25 cellular contexts compared by ENCODE assay signal in the genomic region with DNA sequence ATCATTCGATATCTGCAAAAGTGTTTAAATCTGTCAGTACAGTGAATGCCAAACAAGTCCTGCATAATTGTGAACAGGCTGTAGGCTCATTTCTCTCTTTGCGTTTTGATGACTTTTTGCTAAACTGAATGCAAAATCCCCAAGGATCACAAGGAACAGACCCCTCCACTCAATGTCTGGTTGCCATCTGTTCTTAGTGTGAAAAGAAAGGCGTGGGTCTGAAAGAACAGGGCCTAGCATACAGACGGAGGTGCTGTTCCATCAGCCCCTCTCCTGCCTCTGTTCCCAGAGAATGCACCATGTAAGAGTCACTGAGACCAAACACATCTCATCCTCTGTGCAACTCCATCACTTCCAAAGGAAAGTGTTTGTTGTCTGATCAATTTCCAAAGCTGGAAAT. TPM values are rescaled to one million over a fixed set of nuclear protein-coding genes. Genes with fewer than 3 reads are reported as not detected.
DNase-seq lines count a peak whose midpoint lies in the region; ATAC-seq and TF ChIP-seq lines count a peak whose summit lies in the region.
"Had no signal": no experiment of that assay in that cellular context is flagged by ENCODE, and none has a peak within 500 bp of the region (broad histone marks: within the 10 kb centered on the region; RNA-seq: fewer than 3 reads in every experiment).

No MANE protein-coding gene starts in this region.

- H3F3A ChIP-seq in GM23338 (replicated peaks; ENCODE audit: low read depth): 0 out of 2 replicates have a peak, but pooled peaks cover 3% of the 10 kb centered on the region

- TF ChIP-seq CTCF in GM23338 (conservative IDR thresholded peaks at IDR 0.05; ENCODE audit: low read depth in 2 of 2) (no peak), hepatocyte (IDR thresholded peaks at IDR 0.05; ENCODE audit: poor library complexity) (no peak)

- ATAC-seq in GM23338 (peak; percentile 33; the same call in 1 of the 3 replicates), HG02981 (IDR thresholded peaks at IDR 0.05; ENCODE audit: unreplicated experiment) (no peak)
- ATAC-seq: Right ventricle myocardium inferior had no signal

- no peaks in the 10 kb centered on the region for H3K27me3 ChIP-seq in GM23338 (ENCODE audit: insufficient read depth)
- no peaks in the 10 kb centered on the region for H3K27me3 ChIP-seq in hepatocyte
- H3K27me3 ChIP-seq: adrenal gland, heart left ventricle, sigmoid colon had no signal

- WGBS in hepatocyte (ENCODE audit: low lambda C conversion rate, missing lambda C conversion rate): 74% methylated on average over 4 of the region's 4 CpGs

- H3K27ac ChIP-seq in GM23338 (ENCODE audit: low read depth): no peak overlapping the region
- peak overlapping the region; percentile 1; the same call in 1 of the 2 replicates for H3K27ac ChIP-seq in SK-N-MC
- peak overlapping the region; percentile 41 for H3K27ac ChIP-seq in hepatocyte
- H3K27ac ChIP-seq: C4-2B, HL-60, parathyroid adenoma had no signal

- H3K4me1 Mint-ChIP-seq in GM23338: no peaks in the 10 kb centered on the region

- no peaks in the 10 kb centered on the region for H3K36me3 Mint-ChIP-seq in GM23338 (ENCODE audit: low read depth)

- H3K4me1 ChIP-seq in GM23338 (ENCODE audit: insufficient read depth): no peaks in the 10 kb centered on the region
- H3K4me1 ChIP-seq in hepatocyte (ENCODE audit: insufficient read depth): peaks cover 12% of the 10 kb centered on the region

- no peaks in the 10 kb centered on the region for H3K9me3 Mint-ChIP-seq in GM23338
- H3K9me3 Mint-ChIP-seq: nephron progenitor cell had no signal

- H3K4me3 Mint-ChIP-seq in GM23338: no peak overlapping the region
- H3K4me3 Mint-ChIP-seq: nephron progenitor cell had no signal

- no peaks in the 10 kb centered on the region for H3K9me2 ChIP-seq in GM23338 (ENCODE audit: insufficient read depth)
- H3K9me2 ChIP-seq in hepatocyte (replicated peaks; ENCODE audit: insufficient read depth): no peaks in the 10 kb centered on the region

- DNase-seq in Ammon's horn (ENCODE audit: low spot score) (peak; percentile 13), GM23338 (ENCODE audit: low spot score) (no peak), SK-N-MC (ENCODE audit: low read depth, low spot score) (no peak), hepatocyte (ENCODE audit: low spot score) (no peak), RPMI8226 (no peak), NCI-H2107 (lab: John Stamatoyannopoulos, UW) (no peak)
- no peak for DNase-seq in effector CD8-positive, alpha-beta T cell (lab: John Stamatoyannopoulos, UW)
- DNase-seq: ACHN; activated CD4-positive, alpha-beta T cell treated with anti-CD3 and anti-CD28 coated beads for 48 hours; activated CD8-positive, alpha-beta memory T cell treated with anti-CD3 and anti-CD28 coated beads, Interleukin-2, amount 50 U/mL, for 4 hours; activated effector memory CD4-positive, alpha-beta T cell treated with anti-CD3 and anti-CD28 coated beads, Interleukin-2, amount 50 U/mL, for 16 hours; adrenal gland; dermis blood vessel endothelial cell; heart left ventricle; NCI-H1105; NCI-H2081; nephron progenitor cell; sigmoid colon; substantia nigra; T-helper 1 cell had no signal

- H3K27me3 Mint-ChIP-seq in GM23338 (ENCODE audit: insufficient read depth, low read depth, poor library complexity): no peaks in the 10 kb centered on the region

- H3K79me2 ChIP-seq in GM23338 (replicated peaks; ENCODE audit: insufficient read depth) (no peaks in the 10 kb centered on the region; the same call in 1 of the 2 replicates), hepatocyte (peaks cover 2% of the 10 kb centered on the region)
- H3K79me2 ChIP-seq: parathyroid adenoma had no signal

- H3K9ac ChIP-seq in SK-N-MC (ENCODE audit: insufficient read length): no peak overlapping the region
- H3K9ac ChIP-seq: parathyroid adenoma had no signal

- H3K9me3 ChIP-seq in SK-N-MC (ENCODE audit: low read depth, low read length) (no peaks in the 10 kb centered on the region), hepatocyte (ENCODE audit: low read depth) (no peaks in the 10 kb centered on the region)
- H3K9me3 ChIP-seq: adrenal gland, heart left ventricle, sigmoid colon had no signal

- no peak overlapping the region for H2AFZ ChIP-seq in GM23338
- no peak overlapping the region for H2AFZ ChIP-seq in hepatocyte
- H2AFZ ChIP-seq: parathyroid adenoma had no signal

- H3K36me3 ChIP-seq in GM23338 (ENCODE audit: insufficient read depth): no peaks in the 10 kb centered on the region
- H3K36me3 ChIP-seq in SK-N-MC (ENCODE audit: insufficient read depth, low read length): no peaks in the 10 kb centered on the region
- no peaks in the 10 kb centered on the region for H3K36me3 ChIP-seq in hepatocyte (replicated peaks; ENCODE audit: insufficient read depth, low read depth)
- H3K36me3 ChIP-seq: adrenal gland had no signal

- H3K4me3 ChIP-seq in GM23338 (no peak overlapping the region), SK-N-MC (0 out of 2 replicates have a peak overlapping the region, but pooled peaks have one; percentile 7), hepatocyte (no peak overlapping the region)
- H3K4me3 ChIP-seq: adrenal gland, heart left ventricle, sigmoid colon had no signal

- H3K4me2 ChIP-seq in GM23338 (no peak overlapping the region), hepatocyte (no peak overlapping the region)

- no peak overlapping the region for H3K27ac Mint-ChIP-seq in GM23338

- H4K20me1 ChIP-seq in GM23338 (replicated peaks; ENCODE audit: insufficient read depth): 0 out of 2 replicates have a peak, but pooled peaks cover 6% of the 10 kb centered on the region
- no peaks in the 10 kb centered on the region for H4K20me1 ChIP-seq in hepatocyte (ENCODE audit: insufficient read depth, poor library complexity, severe bottlenecking)

TF ChIP-seq in GM23338, 12 proteins besides CTCF, POLR2A, EP300 and RAD21 (continues in another document):
- TF ChIP-seq JUNB (IDR thresholded peaks at IDR 0.05; ENCODE audit: unreplicated experiment) (no peak), ZNF331 (CRISPR knock-in tag; IDR thresholded peaks at IDR 0.05; ENCODE audit: low read depth) (no peak), NANOG (IDR thresholded peaks at IDR 0.05; ENCODE audit: borderline replicate concordance) (no peak), EZH2phosphoT487 (IDR thresholded peaks at IDR 0.05; ENCODE audit: unreplicated experiment) (no peak), CREB1 (CRISPR knock-in tag; IDR thresholded peaks at IDR 0.05; ENCODE audit: low read depth) (no peak), EZH2 (IDR thresholded peaks at IDR 0.05; ENCODE audit: low read depth, unreplicated experiment) (no peak), STAT1 (IDR thresholded peaks at IDR 0.05; ENCODE audit: unreplicated experiment) (no peak), POLR2AphosphoS5 (IDR thresholded peaks at IDR 0.05; ENCODE audit: low read depth) (no peak), ZNF114 (CRISPR knock-in tag; IDR thresholded peaks at IDR 0.05) (no peak)
- TF ChIP-seq, protein P1, sequence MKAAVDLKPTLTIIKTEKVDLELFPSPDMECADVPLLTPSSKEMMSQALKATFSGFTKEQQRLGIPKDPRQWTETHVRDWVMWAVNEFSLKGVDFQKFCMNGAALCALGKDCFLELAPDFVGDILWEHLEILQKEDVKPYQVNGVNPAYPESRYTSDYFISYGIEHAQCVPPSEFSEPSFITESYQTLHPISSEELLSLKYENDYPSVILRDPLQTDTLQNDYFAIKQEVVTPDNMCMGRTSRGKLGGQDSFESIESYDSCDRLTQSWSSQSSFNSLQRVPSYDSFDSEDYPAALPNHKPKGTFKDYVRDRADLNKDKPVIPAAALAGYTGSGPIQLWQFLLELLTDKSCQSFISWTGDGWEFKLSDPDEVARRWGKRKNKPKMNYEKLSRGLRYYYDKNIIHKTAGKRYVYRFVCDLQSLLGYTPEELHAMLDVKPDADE (IDR thresholded peaks at IDR 0.05): no peak
- TF ChIP-seq, protein P2, sequence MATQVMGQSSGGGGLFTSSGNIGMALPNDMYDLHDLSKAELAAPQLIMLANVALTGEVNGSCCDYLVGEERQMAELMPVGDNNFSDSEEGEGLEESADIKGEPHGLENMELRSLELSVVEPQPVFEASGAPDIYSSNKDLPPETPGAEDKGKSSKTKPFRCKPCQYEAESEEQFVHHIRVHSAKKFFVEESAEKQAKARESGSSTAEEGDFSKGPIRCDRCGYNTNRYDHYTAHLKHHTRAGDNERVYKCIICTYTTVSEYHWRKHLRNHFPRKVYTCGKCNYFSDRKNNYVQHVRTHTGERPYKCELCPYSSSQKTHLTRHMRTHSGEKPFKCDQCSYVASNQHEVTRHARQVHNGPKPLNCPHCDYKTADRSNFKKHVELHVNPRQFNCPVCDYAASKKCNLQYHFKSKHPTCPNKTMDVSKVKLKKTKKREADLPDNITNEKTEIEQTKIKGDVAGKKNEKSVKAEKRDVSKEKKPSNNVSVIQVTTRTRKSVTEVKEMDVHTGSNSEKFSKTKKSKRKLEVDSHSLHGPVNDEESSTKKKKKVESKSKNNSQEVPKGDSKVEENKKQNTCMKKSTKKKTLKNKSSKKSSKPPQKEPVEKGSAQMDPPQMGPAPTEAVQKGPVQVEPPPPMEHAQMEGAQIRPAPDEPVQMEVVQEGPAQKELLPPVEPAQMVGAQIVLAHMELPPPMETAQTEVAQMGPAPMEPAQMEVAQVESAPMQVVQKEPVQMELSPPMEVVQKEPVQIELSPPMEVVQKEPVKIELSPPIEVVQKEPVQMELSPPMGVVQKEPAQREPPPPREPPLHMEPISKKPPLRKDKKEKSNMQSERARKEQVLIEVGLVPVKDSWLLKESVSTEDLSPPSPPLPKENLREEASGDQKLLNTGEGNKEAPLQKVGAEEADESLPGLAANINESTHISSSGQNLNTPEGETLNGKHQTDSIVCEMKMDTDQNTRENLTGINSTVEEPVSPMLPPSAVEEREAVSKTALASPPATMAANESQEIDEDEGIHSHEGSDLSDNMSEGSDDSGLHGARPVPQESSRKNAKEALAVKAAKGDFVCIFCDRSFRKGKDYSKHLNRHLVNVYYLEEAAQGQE (IDR thresholded peaks at IDR 0.05; ENCODE audit: unreplicated experiment): no peak

RNA-seq across cellular contexts. Expression of a gene that starts 40.4 kb away (rescaled TPM):
- 30.3 and 36.4 TPM in 2 replicates for total RNA-seq in GM23338 (2014; rRNA removed; shearing (Covaris generic))
- polyA plus RNA-seq in GM23338 (2016; fragmentation: Nextera tagmentation; extraction: Ambion mirVana) (28.6 and 31.9 TPM in 2 replicates), hepatocyte (17.3 and 18.4 TPM in 2 replicates)
- 11.8 and 17.8 TPM in 2 replicates for total RNA-seq in hepatocyte
